ENCODE assay signal across 25 cellular contexts in the genomic region with DNA sequence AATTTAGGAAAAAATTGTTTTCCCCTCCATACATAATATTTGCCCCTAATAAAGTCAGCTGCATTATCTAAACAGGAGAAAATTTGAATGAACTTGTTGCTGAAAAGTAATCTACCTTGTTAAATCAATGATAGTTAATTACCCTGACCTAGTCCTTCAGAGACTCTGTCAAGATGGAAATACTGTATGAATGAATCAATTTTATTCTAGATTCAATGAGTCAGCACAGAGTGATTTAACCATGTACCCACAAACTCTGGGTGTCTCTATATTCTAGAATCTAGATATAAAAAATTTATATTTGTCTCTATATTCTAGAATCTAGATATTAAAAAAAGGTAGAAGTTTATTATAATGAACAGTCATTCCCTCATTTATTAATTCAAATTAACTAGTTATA.
"Had no signal": no experiment of that assay in that cellular context is flagged by ENCODE, and none has a peak within 500 bp of the region (broad histone marks: within the 10 kb centered on the region; RNA-seq: fewer than 3 reads in every experiment).

No MANE protein-coding gene starts in this region.

- ATAC-seq: activated CD8-positive, alpha-beta memory T cell treated with anti-CD3 and anti-CD28 coated beads, Interleukin-2, amount 10 ng/mL, durations not matched to agents 7 days and 5 days; body of pancreas; T-helper 17 cell had no signal

- DNase-seq: activated CD4-positive, alpha-beta T cell treated with anti-CD3 and anti-CD28 coated beads for 48 hours; activated CD4-positive, alpha-beta T cell treated with anti-CD3 and anti-CD28 coated beads, Interleukin-2, amount 50 U/mL, for 48 hours; activated CD4-positive, CD25-positive, alpha-beta regulatory T cell; activated CD8-positive, alpha-beta memory T cell treated with anti-CD3 and anti-CD28 coated beads, Interleukin-2, amount 10 ng/mL, durations not matched to agents 7 days and 5 days; activated effector memory CD4-positive, alpha-beta T cell treated with anti-CD3 and anti-CD28 coated beads, Interleukin-2, amount 50 U/mL, for 16 hours; activated naive CD4-positive, alpha-beta T cell treated with anti-CD3 and anti-CD28 coated beads for 36 hours; activated naive CD8-positive, alpha-beta T cell treated with anti-CD3 and anti-CD28 coated beads, Interleukin-2, amount 10 ng/mL, durations not matched to agents 7 days and 5 days; activated T-cell treated with anti-CD3 and anti-CD28 coated beads, Interleukin-2, amount 50 U/mL, for 24 hours; body of pancreas; central memory CD4-positive, alpha-beta T cell; KG1; MM.1S; NCI-H1105; NCI-H1436; NCI-H1694 treated with DMSO at 0.1 percent for 48 hours; NCI-H2081 treated with DMSO at 0.1 percent for 48 hours; NCI-H446; NCI-H524; Peyer's patch; SHP77 treated with DMSO at 0.1 percent for 48 hours; T-helper 17 cell; T-helper 9 cell had no signal

- H3K27me3 ChIP-seq: ascending aorta, body of pancreas, Peyer's patch had no signal

- H3K9me3 ChIP-seq: ascending aorta, body of pancreas, Peyer's patch had no signal

- FAIRE-seq: bronchial epithelial cell had no signal

- H3K4me1 ChIP-seq: ascending aorta, body of pancreas, Peyer's patch had no signal

- H3K4me3 ChIP-seq: ascending aorta, body of pancreas, Peyer's patch had no signal

- H3K27ac ChIP-seq: ascending aorta, body of pancreas, Peyer's patch, VCaP had no signal
